ENCODE assay signal across 1 cellular context in the genomic region with DNA sequence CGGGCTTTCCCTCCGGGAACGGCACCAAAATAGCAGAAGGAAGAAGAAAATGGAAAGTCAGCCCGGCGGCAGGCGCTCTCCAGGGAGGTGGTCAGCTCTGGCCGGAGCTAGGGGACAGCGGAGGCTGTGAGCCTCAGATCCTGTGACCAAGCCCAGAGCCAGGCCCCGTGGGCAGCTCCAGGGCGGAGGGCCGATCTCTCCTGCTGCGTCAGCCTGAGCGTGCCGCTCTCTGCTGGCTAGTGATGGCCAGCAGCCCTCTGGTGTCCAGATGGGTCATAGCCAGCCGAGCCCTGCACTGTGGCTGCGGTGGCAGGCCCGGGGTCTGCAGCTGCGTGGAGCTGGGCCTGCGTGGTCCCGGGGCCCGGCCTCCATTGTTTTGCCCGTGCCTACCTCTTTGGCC.
TF ChIP-seq lines count a peak whose summit lies in the region.

No MANE protein-coding gene starts in this region.

TF ChIP-seq in K562, 482 proteins besides CTCF, POLR2A, EP300 and RAD21 (continued from another document and continues in another):
- TF ChIP-seq, protein P1, sequence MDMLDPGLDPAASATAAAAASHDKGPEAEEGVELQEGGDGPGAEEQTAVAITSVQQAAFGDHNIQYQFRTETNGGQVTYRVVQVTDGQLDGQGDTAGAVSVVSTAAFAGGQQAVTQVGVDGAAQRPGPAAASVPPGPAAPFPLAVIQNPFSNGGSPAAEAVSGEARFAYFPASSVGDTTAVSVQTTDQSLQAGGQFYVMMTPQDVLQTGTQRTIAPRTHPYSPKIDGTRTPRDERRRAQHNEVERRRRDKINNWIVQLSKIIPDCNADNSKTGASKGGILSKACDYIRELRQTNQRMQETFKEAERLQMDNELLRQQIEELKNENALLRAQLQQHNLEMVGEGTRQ (CRISPR knock-in tag; IDR thresholded peaks at IDR 0.05): no peak
- TF ChIP-seq SMAD3 (CRISPR knock-in tag; conservative IDR thresholded peaks at IDR 0.05) (no peak), DMBX1 (CRISPR knock-in tag; IDR thresholded peaks at IDR 0.05; ENCODE audit: borderline replicate concordance) (no peak), ZNF274 (IDR thresholded peaks at IDR 0.05; ENCODE audit: borderline replicate concordance, low read depth, low read length) (no peak), MAFG (tag; conservative IDR thresholded peaks at IDR 0.05) (0 out of 2 replicates have a peak, but pooled peaks have one; percentile 8), HNRNPK (IDR thresholded peaks at IDR 0.05; ENCODE audit: low read depth, low read length, poor library complexity, severe bottlenecking) (no peak), ZNF224 (CRISPR knock-in tag; IDR thresholded peaks at IDR 0.05) (no peak), CTBP1 (IDR thresholded peaks at IDR 0.05; ENCODE audit: borderline replicate concordance) (peak; percentile 48; the same call in 1 of the 2 replicates), SRSF1 (IDR thresholded peaks at IDR 0.05; ENCODE audit: low read depth, low read length) (no peak), ATF1 (CRISPR knock-in tag; IDR thresholded peaks at IDR 0.05) (no peak), ATF1 (tag; IDR thresholded peaks at IDR 0.05) (peak; percentile 36; the same call in 1 of the 2 replicates), PRMT5 (CRISPR knock-in tag; IDR thresholded peaks at IDR 0.05) (no peak), MTF1 (CRISPR knock-in tag; IDR thresholded peaks at IDR 0.05; ENCODE audit: borderline replicate concordance) (no peak), ZNF316 (IDR thresholded peaks at IDR 0.05) (no peak), MAFK (IDR thresholded peaks at IDR 0.05; ENCODE audit: low read length) (0 out of 2 replicates have a peak, but pooled peaks have one; percentile 4), SRF (CRISPR knock-in tag; IDR thresholded peaks at IDR 0.05) (peak in 1 of 2 experiments; percentile 74; a peak in 1 of 4 replicates), SMC3 (conservative IDR thresholded peaks at IDR 0.05; ENCODE audit: insufficient read depth, low read depth, low read length) (0 out of 2 replicates have a peak, but pooled peaks have one; percentile 24), CHCHD3 (CRISPR knock-in tag; IDR thresholded peaks at IDR 0.05) (no peak)
- TF ChIP-seq, protein P2, sequence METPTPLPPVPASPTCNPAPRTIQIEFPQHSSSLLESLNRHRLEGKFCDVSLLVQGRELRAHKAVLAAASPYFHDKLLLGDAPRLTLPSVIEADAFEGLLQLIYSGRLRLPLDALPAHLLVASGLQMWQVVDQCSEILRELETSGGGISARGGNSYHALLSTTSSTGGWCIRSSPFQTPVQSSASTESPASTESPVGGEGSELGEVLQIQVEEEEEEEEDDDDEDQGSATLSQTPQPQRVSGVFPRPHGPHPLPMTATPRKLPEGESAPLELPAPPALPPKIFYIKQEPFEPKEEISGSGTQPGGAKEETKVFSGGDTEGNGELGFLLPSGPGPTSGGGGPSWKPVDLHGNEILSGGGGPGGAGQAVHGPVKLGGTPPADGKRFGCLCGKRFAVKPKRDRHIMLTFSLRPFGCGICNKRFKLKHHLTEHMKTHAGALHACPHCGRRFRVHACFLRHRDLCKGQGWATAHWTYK (CRISPR knock-in tag; IDR thresholded peaks at IDR 0.05): no peak
- TF ChIP-seq, protein P3, sequence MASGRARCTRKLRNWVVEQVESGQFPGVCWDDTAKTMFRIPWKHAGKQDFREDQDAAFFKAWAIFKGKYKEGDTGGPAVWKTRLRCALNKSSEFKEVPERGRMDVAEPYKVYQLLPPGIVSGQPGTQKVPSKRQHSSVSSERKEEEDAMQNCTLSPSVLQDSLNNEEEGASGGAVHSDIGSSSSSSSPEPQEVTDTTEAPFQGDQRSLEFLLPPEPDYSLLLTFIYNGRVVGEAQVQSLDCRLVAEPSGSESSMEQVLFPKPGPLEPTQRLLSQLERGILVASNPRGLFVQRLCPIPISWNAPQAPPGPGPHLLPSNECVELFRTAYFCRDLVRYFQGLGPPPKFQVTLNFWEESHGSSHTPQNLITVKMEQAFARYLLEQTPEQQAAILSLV (tag; IDR thresholded peaks at IDR 0.05): no peak
- TF ChIP-seq, protein P4, sequence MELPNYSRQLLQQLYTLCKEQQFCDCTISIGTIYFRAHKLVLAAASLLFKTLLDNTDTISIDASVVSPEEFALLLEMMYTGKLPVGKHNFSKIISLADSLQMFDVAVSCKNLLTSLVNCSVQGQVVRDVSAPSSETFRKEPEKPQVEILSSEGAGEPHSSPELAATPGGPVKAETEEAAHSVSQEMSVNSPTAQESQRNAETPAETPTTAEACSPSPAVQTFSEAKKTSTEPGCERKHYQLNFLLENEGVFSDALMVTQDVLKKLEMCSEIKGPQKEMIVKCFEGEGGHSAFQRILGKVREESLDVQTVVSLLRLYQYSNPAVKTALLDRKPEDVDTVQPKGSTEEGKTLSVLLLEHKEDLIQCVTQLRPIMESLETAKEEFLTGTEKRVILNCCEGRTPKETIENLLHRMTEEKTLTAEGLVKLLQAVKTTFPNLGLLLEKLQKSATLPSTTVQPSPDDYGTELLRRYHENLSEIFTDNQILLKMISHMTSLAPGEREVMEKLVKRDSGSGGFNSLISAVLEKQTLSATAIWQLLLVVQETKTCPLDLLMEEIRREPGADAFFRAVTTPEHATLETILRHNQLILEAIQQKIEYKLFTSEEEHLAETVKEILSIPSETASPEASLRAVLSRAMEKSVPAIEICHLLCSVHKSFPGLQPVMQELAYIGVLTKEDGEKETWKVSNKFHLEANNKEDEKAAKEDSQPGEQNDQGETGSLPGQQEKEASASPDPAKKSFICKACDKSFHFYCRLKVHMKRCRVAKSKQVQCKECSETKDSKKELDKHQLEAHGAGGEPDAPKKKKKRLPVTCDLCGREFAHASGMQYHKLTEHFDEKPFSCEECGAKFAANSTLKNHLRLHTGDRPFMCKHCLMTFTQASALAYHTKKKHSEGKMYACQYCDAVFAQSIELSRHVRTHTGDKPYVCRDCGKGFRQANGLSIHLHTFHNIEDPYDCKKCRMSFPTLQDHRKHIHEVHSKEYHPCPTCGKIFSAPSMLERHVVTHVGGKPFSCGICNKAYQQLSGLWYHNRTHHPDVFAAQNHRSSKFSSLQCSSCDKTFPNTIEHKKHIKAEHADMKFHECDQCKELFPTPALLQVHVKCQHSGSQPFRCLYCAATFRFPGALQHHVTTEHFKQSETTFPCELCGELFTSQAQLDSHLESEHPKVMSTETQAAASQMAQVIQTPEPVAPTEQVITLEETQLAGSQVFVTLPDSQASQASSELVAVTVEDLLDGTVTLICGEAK (IDR thresholded peaks at IDR 0.05): no peak
- TF ChIP-seq, protein P4 (CRISPR knock-in tag; IDR thresholded peaks at IDR 0.05): no peak
- TF ChIP-seq, protein P5, sequence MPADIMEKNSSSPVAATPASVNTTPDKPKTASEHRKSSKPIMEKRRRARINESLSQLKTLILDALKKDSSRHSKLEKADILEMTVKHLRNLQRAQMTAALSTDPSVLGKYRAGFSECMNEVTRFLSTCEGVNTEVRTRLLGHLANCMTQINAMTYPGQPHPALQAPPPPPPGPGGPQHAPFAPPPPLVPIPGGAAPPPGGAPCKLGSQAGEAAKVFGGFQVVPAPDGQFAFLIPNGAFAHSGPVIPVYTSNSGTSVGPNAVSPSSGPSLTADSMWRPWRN (IDR thresholded peaks at IDR 0.05; ENCODE audit: low read depth): no peak
- TF ChIP-seq, protein P6, sequence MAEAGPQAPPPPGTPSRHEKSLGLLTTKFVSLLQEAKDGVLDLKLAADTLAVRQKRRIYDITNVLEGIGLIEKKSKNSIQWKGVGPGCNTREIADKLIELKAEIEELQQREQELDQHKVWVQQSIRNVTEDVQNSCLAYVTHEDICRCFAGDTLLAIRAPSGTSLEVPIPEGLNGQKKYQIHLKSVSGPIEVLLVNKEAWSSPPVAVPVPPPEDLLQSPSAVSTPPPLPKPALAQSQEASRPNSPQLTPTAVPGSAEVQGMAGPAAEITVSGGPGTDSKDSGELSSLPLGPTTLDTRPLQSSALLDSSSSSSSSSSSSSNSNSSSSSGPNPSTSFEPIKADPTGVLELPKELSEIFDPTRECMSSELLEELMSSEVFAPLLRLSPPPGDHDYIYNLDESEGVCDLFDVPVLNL (CRISPR knock-in tag; IDR thresholded peaks at IDR 0.05; ENCODE audit: low read depth): no peak
- TF ChIP-seq, protein P7, sequence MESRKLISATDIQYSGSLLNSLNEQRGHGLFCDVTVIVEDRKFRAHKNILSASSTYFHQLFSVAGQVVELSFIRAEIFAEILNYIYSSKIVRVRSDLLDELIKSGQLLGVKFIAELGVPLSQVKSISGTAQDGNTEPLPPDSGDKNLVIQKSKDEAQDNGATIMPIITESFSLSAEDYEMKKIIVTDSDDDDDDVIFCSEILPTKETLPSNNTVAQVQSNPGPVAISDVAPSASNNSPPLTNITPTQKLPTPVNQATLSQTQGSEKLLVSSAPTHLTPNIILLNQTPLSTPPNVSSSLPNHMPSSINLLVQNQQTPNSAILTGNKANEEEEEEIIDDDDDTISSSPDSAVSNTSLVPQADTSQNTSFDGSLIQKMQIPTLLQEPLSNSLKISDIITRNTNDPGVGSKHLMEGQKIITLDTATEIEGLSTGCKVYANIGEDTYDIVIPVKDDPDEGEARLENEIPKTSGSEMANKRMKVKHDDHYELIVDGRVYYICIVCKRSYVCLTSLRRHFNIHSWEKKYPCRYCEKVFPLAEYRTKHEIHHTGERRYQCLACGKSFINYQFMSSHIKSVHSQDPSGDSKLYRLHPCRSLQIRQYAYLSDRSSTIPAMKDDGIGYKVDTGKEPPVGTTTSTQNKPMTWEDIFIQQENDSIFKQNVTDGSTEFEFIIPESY (CRISPR knock-in tag; IDR thresholded peaks at IDR 0.05): 0 out of 2 replicates have a peak, but pooled peaks have one; percentile 24
- TF ChIP-seq, protein P8, sequence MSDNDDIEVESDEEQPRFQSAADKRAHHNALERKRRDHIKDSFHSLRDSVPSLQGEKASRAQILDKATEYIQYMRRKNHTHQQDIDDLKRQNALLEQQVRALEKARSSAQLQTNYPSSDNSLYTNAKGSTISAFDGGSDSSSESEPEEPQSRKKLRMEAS (CRISPR knock-in tag; IDR thresholded peaks at IDR 0.05): 0 out of 2 replicates have a peak, but pooled peaks have one; percentile 5
- TF ChIP-seq, protein P9, sequence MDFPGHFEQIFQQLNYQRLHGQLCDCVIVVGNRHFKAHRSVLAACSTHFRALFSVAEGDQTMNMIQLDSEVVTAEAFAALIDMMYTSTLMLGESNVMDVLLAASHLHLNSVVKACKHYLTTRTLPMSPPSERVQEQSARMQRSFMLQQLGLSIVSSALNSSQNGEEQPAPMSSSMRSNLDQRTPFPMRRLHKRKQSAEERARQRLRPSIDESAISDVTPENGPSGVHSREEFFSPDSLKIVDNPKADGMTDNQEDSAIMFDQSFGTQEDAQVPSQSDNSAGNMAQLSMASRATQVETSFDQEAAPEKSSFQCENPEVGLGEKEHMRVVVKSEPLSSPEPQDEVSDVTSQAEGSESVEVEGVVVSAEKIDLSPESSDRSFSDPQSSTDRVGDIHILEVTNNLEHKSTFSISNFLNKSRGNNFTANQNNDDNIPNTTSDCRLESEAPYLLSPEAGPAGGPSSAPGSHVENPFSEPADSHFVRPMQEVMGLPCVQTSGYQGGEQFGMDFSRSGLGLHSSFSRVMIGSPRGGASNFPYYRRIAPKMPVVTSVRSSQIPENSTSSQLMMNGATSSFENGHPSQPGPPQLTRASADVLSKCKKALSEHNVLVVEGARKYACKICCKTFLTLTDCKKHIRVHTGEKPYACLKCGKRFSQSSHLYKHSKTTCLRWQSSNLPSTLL (IDR thresholded peaks at IDR 0.05): no peak
- TF ChIP-seq, protein P10, sequence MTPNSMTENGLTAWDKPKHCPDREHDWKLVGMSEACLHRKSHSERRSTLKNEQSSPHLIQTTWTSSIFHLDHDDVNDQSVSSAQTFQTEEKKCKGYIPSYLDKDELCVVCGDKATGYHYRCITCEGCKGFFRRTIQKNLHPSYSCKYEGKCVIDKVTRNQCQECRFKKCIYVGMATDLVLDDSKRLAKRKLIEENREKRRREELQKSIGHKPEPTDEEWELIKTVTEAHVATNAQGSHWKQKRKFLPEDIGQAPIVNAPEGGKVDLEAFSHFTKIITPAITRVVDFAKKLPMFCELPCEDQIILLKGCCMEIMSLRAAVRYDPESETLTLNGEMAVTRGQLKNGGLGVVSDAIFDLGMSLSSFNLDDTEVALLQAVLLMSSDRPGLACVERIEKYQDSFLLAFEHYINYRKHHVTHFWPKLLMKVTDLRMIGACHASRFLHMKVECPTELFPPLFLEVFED (CRISPR knock-in tag; conservative IDR thresholded peaks at IDR 0.05): no peak
- TF ChIP-seq, protein P11, sequence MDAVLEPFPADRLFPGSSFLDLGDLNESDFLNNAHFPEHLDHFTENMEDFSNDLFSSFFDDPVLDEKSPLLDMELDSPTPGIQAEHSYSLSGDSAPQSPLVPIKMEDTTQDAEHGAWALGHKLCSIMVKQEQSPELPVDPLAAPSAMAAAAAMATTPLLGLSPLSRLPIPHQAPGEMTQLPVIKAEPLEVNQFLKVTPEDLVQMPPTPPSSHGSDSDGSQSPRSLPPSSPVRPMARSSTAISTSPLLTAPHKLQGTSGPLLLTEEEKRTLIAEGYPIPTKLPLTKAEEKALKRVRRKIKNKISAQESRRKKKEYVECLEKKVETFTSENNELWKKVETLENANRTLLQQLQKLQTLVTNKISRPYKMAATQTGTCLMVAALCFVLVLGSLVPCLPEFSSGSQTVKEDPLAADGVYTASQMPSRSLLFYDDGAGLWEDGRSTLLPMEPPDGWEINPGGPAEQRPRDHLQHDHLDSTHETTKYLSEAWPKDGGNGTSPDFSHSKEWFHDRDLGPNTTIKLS (IDR thresholded peaks at IDR 0.05; ENCODE audit: borderline replicate concordance, low read depth): no peak
- TF ChIP-seq, protein P12, sequence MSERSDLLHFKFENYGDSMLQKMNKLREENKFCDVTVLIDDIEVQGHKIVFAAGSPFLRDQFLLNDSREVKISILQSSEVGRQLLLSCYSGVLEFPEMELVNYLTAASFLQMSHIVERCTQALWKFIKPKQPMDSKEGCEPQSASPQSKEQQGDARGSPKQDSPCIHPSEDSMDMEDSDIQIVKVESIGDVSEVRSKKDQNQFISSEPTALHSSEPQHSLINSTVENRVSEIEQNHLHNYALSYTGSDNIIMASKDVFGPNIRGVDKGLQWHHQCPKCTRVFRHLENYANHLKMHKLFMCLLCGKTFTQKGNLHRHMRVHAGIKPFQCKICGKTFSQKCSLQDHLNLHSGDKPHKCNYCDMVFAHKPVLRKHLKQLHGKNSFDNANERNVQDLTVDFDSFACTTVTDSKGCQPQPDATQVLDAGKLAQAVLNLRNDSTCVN (CRISPR knock-in tag; IDR thresholded peaks at IDR 0.05): no peak
